39 cellular contexts compared by ENCODE assay signal in the genomic region with DNA sequence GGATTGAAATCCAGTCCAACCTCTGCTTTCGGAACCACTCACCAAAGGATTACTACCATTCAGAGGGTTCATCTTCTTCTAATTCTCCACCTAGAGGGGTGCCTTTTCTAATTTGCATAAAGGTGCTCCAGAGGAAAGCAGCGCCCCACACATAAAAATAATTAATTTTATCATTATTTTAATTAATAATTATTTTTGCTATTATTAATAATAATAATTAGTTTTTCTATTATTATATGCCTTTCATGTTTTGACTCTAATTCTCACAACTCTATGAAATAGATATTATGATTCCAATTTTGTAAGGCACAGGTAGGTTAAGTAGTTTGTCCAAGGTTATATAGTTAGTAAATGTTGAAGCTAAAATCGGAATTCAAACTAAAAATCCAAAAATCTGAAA. TPM values are rescaled to one million over a fixed set of nuclear protein-coding genes. Genes with fewer than 3 reads are reported as not detected.
"Had no signal": no experiment of that assay in that cellular context is flagged by ENCODE, and none has a peak within 500 bp of the region (broad histone marks: within the 10 kb centered on the region; RNA-seq: fewer than 3 reads in every experiment).

No MANE protein-coding gene starts in this region.

- H3K9me3 ChIP-seq: MG63 had no signal

- DNase-seq: Karpas-422, Kasumi-1, MG63, MM.1S, MV-4-11, NCI-H1048, NCI-H1092, NCI-H1092 treated with DMSO at 0.1 percent for 48 hours, NCI-H1105, NCI-H1105 treated with DMSO at 0.1 percent for 48 hours, NCI-H1417, NCI-H1417 treated with DMSO at 0.1 percent for 48 hours, NCI-H1436, NCI-H1436 treated with DMSO at 0.1 percent for 48 hours, NCI-H146, NCI-H1694, NCI-H1694 treated with DMSO at 0.1 percent for 48 hours, NCI-H187, NCI-H187 treated with DMSO at 0.1 percent for 48 hours, NCI-H1930, NCI-H2029, NCI-H2029 treated with DMSO at 0.1 percent for 48 hours, NCI-H2081, NCI-H2081 treated with DMSO at 0.1 percent for 48 hours, NCI-H2107, NCI-H2171, NCI-H2171 treated with DMSO at 0.1 percent for 48 hours, NCI-H2227 treated with DMSO at 0.1 percent for 48 hours, NCI-H226, NCI-H345, NCI-H446, NCI-H446 treated with DMSO at 0.1 percent for 48 hours, NCI-H510A, NCI-H510A treated with DMSO at 0.1 percent for 48 hours, NCI-H524 had no signal

- H3K4me3 ChIP-seq: MG63 had no signal

- H3K36me3 ChIP-seq: MG63 had no signal

- H3K27me3 ChIP-seq: MG63 had no signal

RNA-seq across cellular contexts. Expression of gene UNC80, which starts 51.9 kb away (rescaled TPM):
- total RNA-seq: LHCN-M2, M059J, MCF 10A, NCI-H460 had no signal
